Comparison of ENCODE assay signal across 9 cellular contexts in genomic region chr14:35534884-35535793, GRCh38. TPM values are rescaled to one million over a fixed set of nuclear protein-coding genes. Genes with fewer than 3 reads are reported as not detected.
DNase-seq lines count a peak whose midpoint lies in the region; ATAC-seq and TF ChIP-seq lines count a peak whose summit lies in the region.
"Had no signal": no experiment of that assay in that cellular context is flagged by ENCODE, and none has a peak within 500 bp of the region (broad histone marks: within the 10 kb centered on the region; RNA-seq: fewer than 3 reads in every experiment).

No MANE protein-coding gene starts in this region.

- H4K20me1 ChIP-seq in PC-3 (ENCODE audit: low read length), result no peaks in the 10 kb centered on the region

- ATAC-seq in Right ventricle myocardium superior (ENCODE audit: poor library complexity), result peak; percentile 96
- peak; percentile 60 for ATAC-seq in HG03095 (IDR thresholded peaks at IDR 0.05; ENCODE audit: unreplicated experiment)
- ATAC-seq in PC-3, result peak; percentile 48
- ATAC-seq in upper lobe of left lung (ENCODE audit: low FRiP score in 2 of 2), result peak; percentile 94 to 95

- H3K4me3 ChIP-seq in right atrium auricular region (peak overlapping the region in 1 of 2 donors; percentile 59), PC-3 (ENCODE audit: low read length) (peak overlapping the region; percentile 16; the same call in 1 of the 2 replicates), fibroblast of the aortic adventitia (ENCODE audit: low read depth, low read length) (peak overlapping the region; percentile 40), upper lobe of left lung (peak overlapping the region in 3 of 4 donors; percentile 49 to 63 (median 57))

- H3K4me1 ChIP-seq in right atrium auricular region (peaks cover 0 to 31% of the 10 kb centered on the region in 2 donors), PC-3 (ENCODE audit: insufficient read depth, low read length) (no peaks in the 10 kb centered on the region; the same call in 1 of the 2 replicates), upper lobe of left lung (peaks cover 21 to 30% (median 28%) of the 10 kb centered on the region in 4 donors)

- H3K9me2 ChIP-seq in PC-3 (replicated peaks; ENCODE audit: low read length), result no peaks in the 10 kb centered on the region

- H3K9me3 ChIP-seq in right atrium auricular region (no peaks in the 10 kb centered on the region), PC-3 (ENCODE audit: low read length) (no peaks in the 10 kb centered on the region), upper lobe of left lung (no peaks in the 10 kb centered on the region)

- POLR2A ChIA-PET in PC-3 (lab: Charles Lee; ENCODE audit: unreplicated experiment), result no interaction called here

- no peaks in the 10 kb centered on the region for H3F3A ChIP-seq in PC-3 (ENCODE audit: low read length, unreplicated experiment)

- peaks cover 23 to 31% of the 10 kb centered on the region in 2 donors for H3K27me3 ChIP-seq in right atrium auricular region
- H3K27me3 ChIP-seq in PC-3 (ENCODE audit: low read length), result peaks cover 43% of the 10 kb centered on the region
- peaks cover 0 to 36% (median 22%) of the 10 kb centered on the region in 4 donors for H3K27me3 ChIP-seq in upper lobe of left lung

- no peaks in the 10 kb centered on the region for H3K79me2 ChIP-seq in PC-3 (ENCODE audit: low read length)

- TF ChIP-seq POLR2A in upper lobe of left lung (IDR thresholded peaks at IDR 0.05), result no peak

- H3K27ac ChIP-seq in right atrium auricular region (no peak overlapping the region), PC-3 (ENCODE audit: low read length) (no peak overlapping the region), upper lobe of left lung (no peak overlapping the region)

- H3K9ac ChIP-seq in PC-3 (ENCODE audit: low read length), result no peak overlapping the region

- TF ChIP-seq CTCF in right atrium auricular region (IDR thresholded peaks at IDR 0.05), result no peak
- TF ChIP-seq CTCF in PC-3 (conservative IDR thresholded peaks at IDR 0.05; ENCODE audit: low read depth, low read length), result no peak
- TF ChIP-seq CTCF in fibroblast of the aortic adventitia (IDR thresholded peaks at IDR 0.05; ENCODE audit: insufficient read depth, low read length), result no peak
- no peak for TF ChIP-seq CTCF in upper lobe of left lung (IDR thresholded peaks at IDR 0.05)

- no peak for TF ChIP-seq EP300 in upper lobe of left lung (IDR thresholded peaks at IDR 0.05)

- no peak overlapping the region for H2AFZ ChIP-seq in PC-3 (ENCODE audit: low read length)

- no TSS peak for BruUV-seq in PC-3 (replicated peaks; lab: Mats Ljungman, UMichigan)

- 7 to 10% methylated on average over 4 to 34 of the region's 80 CpGs for WGBS in upper lobe of left lung, 2 donors

- DNase-seq in Right ventricle myocardium superior, result peak; percentile 70
- no peak for DNase-seq in right atrium auricular region (ENCODE audit: low spot score)
- peak; percentile 69 for DNase-seq in PC-3
- peak; percentile 85 for DNase-seq in activated effector memory CD4-positive, alpha-beta T cell treated with anti-CD3 and anti-CD28 coated beads, Interleukin-2, amount 50 U/mL, for 16 hours
- DNase-seq in fibroblast of the aortic adventitia (ENCODE audit: low read depth), result peak; percentile 60
- DNase-seq in nucleus accumbens (lab: John Stamatoyannopoulos, UW), result peak in 35 of 56 donors; percentile 1 to 56 (median 17)
- DNase-seq in upper lobe of left lung, result peak; percentile 48 to 94

- H3K36me3 ChIP-seq in right atrium auricular region, result peaks cover 6% of the 10 kb centered on the region
- H3K36me3 ChIP-seq in PC-3 (ENCODE audit: low read depth, low read length), result no peaks in the 10 kb centered on the region
- H3K36me3 ChIP-seq in upper lobe of left lung, result peaks cover 0 to 5% (median 0%) of the 10 kb centered on the region in 4 donors

- intact Hi-C loops in Right ventricle myocardium superior (cut with DNase I), result no loop called here
- intact Hi-C loops in PC-3 (cut with micrococcal nuclease), result loop anchor here (10.0 kb wide), 1 partner anchor 280 kb away; no protein-coding TSS in a partner anchor

- CTCF ChIA-PET in PC-3 (lab: Charles Lee), result no interaction called here

- H3K4me2 ChIP-seq in PC-3 (ENCODE audit: low read length), result peak overlapping the region; percentile 92; the same call in 1 of the 2 replicates

RNA-seq across cellular contexts. Expression of gene INSM2, which starts 1.2 kb away (rescaled TPM):
- not detected for total RNA-seq in Right ventricle myocardium superior
- total RNA-seq in right atrium auricular region, result not detected
- total RNA-seq in PC-3 (2014; rRNA removed), result 0.07 TPM in 1 of 2 replicates, not detected in the other
- not detected in 2 replicates for total RNA-seq in fibroblast of the aortic adventitia (ENCODE audit: low replicate concordance)
- total RNA-seq in upper lobe of left lung, result under 1 TPM in 4 of 6 donors, not detected in 2; 0.14 to 0.39 (median 0.24) TPM
- total RNA-seq: subcutaneous adipose tissue had no signal
